In the genomic region with DNA sequence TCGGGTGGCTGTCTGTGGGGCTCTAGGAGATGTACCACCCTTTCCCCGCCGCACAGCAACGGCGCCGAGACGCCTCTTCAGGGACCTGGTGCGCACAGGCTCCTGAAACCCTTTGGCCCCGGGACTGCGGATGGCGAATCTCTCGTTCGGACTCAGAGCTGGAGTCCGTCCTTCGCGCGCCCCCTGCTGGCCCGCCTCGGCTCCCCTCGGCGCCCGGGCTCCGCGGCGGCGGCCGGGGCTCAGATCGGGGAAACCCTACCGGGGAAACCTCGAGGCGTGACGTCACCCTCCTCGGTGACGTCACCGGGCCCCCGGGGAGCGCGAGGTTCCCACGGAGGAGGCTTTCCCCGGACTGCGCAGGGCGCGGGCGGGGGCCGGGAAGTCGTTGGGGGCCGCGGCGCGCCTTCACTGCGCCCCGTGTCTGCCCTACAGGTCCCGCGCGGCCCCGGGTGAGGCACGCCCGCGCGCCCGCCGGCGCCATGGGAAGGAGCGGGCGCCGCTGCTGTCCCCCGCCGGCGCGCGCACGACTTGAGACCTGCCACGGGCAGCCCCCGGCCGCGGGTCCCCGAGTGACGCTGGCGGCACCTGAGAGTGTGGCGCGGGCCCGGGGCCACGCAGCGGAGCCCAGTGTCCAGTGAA, we compare ENCODE assay signal across 8 cellular contexts. TPM values are rescaled to one million over a fixed set of nuclear protein-coding genes. Genes with fewer than 3 reads are reported as not detected.
DNase-seq lines count a peak whose midpoint lies in the region; ATAC-seq and TF ChIP-seq lines count a peak whose summit lies in the region.

No MANE protein-coding gene starts in this region.

- peaks cover 13 to 28% (median 27%) of the 10 kb centered on the region in 11 experiments; a peak in 21 of 22 replicates for H3K36me3 ChIP-seq in BLaER1 treated with 17β-estradiol and CSF1 and Interleukin-3, amounts not matched to agents 10 nM and 100 nM

- H3K27me3 Mint-ChIP-seq in activated CD4-positive, alpha-beta memory T cell treated with anti-CD3 and anti-CD28 coated beads for 36 hours, result no peaks in the 10 kb centered on the region

- POLR2A ChIA-PET in activated CD4-positive, alpha-beta memory T cell treated with anti-CD3 and anti-CD28 coated beads for 36 hours (lab: Charles Lee), result interaction anchor here (0.6 to 5.2 kb wide), 15 partner anchors 9 to 97 kb away, joined by 3 to 54 read pairs (median 6); a partner anchor contains a TSS

- peaks cover 24 to 86% (median 73%) of the 10 kb centered on the region in 10 experiments for H3K4me1 ChIP-seq in BLaER1 treated with 17β-estradiol and CSF1 and Interleukin-3, amounts not matched to agents 10 nM and 100 nM

- TF ChIP-seq CTCF in dorsolateral prefrontal cortex (IDR thresholded peaks at IDR 0.05 in 54 of 56, conservative IDR thresholded peaks at IDR 0.05 in 2 of 56; ENCODE audit: low read depth in 1 of 56, partially characterized antibody in 56 of 56) (peak; percentile 53 to 98 (median 92)), lower leg skin (IDR thresholded peaks at IDR 0.05) (no peak)

- intact Hi-C loops in activated CD4-positive, alpha-beta memory T cell treated with anti-CD3 and anti-CD28 coated beads for 36 hours (cut with micrococcal nuclease), result loop anchor here (1.0 kb wide), 5 partner anchors 25 to 64 kb away; a partner anchor contains a TSS
- intact Hi-C loops in dorsolateral prefrontal cortex (cut with DNase I) (loop anchor here (1.0 to 2.0 kb wide), 4 partner anchors 49 to 64 kb away; no protein-coding TSS in a partner anchor), lower leg skin (cut with DNase I; ENCODE audit: low total_unique reads) (loop anchor here (2.0 to 10.0 kb wide), 2 partner anchors 50 to 140 kb away; a partner anchor contains a TSS)

- DNase-seq in GM19238 (ENCODE audit: insufficient read length, low spot score), result peak; percentile 99
- DNase-seq in NCI-H526 treated with DMSO at 0.1 percent for 48 hours (lab: John Stamatoyannopoulos, UW), result peak; percentile 74
- DNase-seq in activated CD4-positive, alpha-beta memory T cell treated with anti-CD3 and anti-CD28 coated beads for 36 hours, result peak; percentile 95
- peak; percentile 77 to 91 (median 88) for DNase-seq in dorsolateral prefrontal cortex
- peak; percentile 88 to 98 for DNase-seq in lower leg skin (ENCODE audit: low spot score in 2 of 2)
- DNase-seq in stimulated activated CD4-positive, alpha-beta T cell treated with anti-CD3 and anti-CD28 coated beads, Interleukin-4, amount 100 ng/mL, for 4 hours, result peak; percentile 91 to 96

- H3K4me1 Mint-ChIP-seq in activated CD4-positive, alpha-beta memory T cell treated with anti-CD3 and anti-CD28 coated beads for 36 hours (ENCODE audit: low read depth), result peaks cover 11% of the 10 kb centered on the region

- H3K27ac Mint-ChIP-seq in activated CD4-positive, alpha-beta memory T cell treated with anti-CD3 and anti-CD28 coated beads for 36 hours, result peak overlapping the region; percentile 66

- no peak for TF ChIP-seq POLR2A in lower leg skin (IDR thresholded peaks at IDR 0.05)

- H3K4me3 ChIP-seq in BLaER1 treated with 17β-estradiol and CSF1 and Interleukin-3, amounts not matched to agents 10 nM and 100 nM, result peak overlapping the region; percentile 62 to 82 (median 68)
- H3K4me3 ChIP-seq in dorsolateral prefrontal cortex (peak overlapping the region; percentile 40 to 73 (median 63)), lower leg skin (ENCODE audit: low read depth, poor library complexity, severe bottlenecking) (peak overlapping the region; percentile 24)

- peak; percentile 52 for ATAC-seq in HG03432 (IDR thresholded peaks at IDR 0.05; ENCODE audit: unreplicated experiment)

- H4K20me1 ChIP-seq in BLaER1 treated with 17β-estradiol and CSF1 and Interleukin-3, amounts not matched to agents 10 nM and 100 nM, result peaks cover 5 to 76% (median 60%) of the 10 kb centered on the region in 11 experiments; a peak in 21 of 22 replicates

- CTCF ChIA-PET in activated CD4-positive, alpha-beta memory T cell treated with anti-CD3 and anti-CD28 coated beads for 36 hours (lab: Charles Lee), result interaction anchor here (0.6 to 29.1 kb wide), 38 partner anchors 9 to 500 kb away, joined by 3 to 624 read pairs (median 9); a partner anchor contains a TSS

- peak overlapping the region; percentile 95 to 100 (median 99) for H3K4me2 ChIP-seq in BLaER1 treated with 17β-estradiol and CSF1 and Interleukin-3, amounts not matched to agents 10 nM and 100 nM

- H3K36me3 Mint-ChIP-seq in activated CD4-positive, alpha-beta memory T cell treated with anti-CD3 and anti-CD28 coated beads for 36 hours, result no peaks in the 10 kb centered on the region

- H3K9me3 ChIP-seq in BLaER1 treated with 17β-estradiol and CSF1 and Interleukin-3, amounts not matched to agents 10 nM and 100 nM (replicated peaks in 1 of 11), result no peaks in the 10 kb centered on the region

- 0% methylated on average over 1 to 69 of the region's 84 CpGs for WGBS in lower leg skin, 2 donors

- peak overlapping the region in 10 of 11 experiments; percentile 63 to 87 (median 74); a peak in 20 of 22 replicates for H3K27ac ChIP-seq in BLaER1 treated with 17β-estradiol and CSF1 and Interleukin-3, amounts not matched to agents 10 nM and 100 nM
- H3K27ac ChIP-seq in dorsolateral prefrontal cortex, result peak overlapping the region in 55 of 59 donors; percentile 47 to 92 (median 79)

- no peaks in the 10 kb centered on the region for H3K9me3 Mint-ChIP-seq in activated CD4-positive, alpha-beta memory T cell treated with anti-CD3 and anti-CD28 coated beads for 36 hours

- H3K27me3 ChIP-seq in BLaER1 treated with 17β-estradiol and CSF1 and Interleukin-3, amounts not matched to agents 10 nM and 100 nM, result 0 out of 22 replicates have a peak, but pooled peaks cover 0 to 9% (median 0%) of the 10 kb centered on the region in 11 experiments
- H3K27me3 ChIP-seq in dorsolateral prefrontal cortex, result no peaks in the 10 kb centered on the region

- peak overlapping the region; percentile 63 to 86 (median 75) for H3K9ac ChIP-seq in BLaER1 treated with 17β-estradiol and CSF1 and Interleukin-3, amounts not matched to agents 10 nM and 100 nM

- H3K4me3 Mint-ChIP-seq in activated CD4-positive, alpha-beta memory T cell treated with anti-CD3 and anti-CD28 coated beads for 36 hours, result peak overlapping the region; percentile 78

RNA-seq across cellular contexts. Expression of a gene that starts 7.9 kb away (rescaled TPM):
- total RNA-seq in activated CD4-positive, alpha-beta memory T cell treated with anti-CD3 and anti-CD28 coated beads for 36 hours, result 10 to 100 TPM; 13.3 to 13.6 TPM
- total RNA-seq in dorsolateral prefrontal cortex, result 10 to 100 TPM in 119 of 120 experiments, 1 to 10 TPM in 1; 8.4 to 26.6 (median 16.7) TPM
- 10 to 100 TPM in 1 of 4 donors, 1 to 10 TPM in 3; 5.4 to 10.2 (median 8.0) TPM for total RNA-seq in lower leg skin

RNA-seq across cellular contexts. Expression of a gene that starts 18.9 kb away (rescaled TPM):
- total RNA-seq in activated CD4-positive, alpha-beta memory T cell treated with anti-CD3 and anti-CD28 coated beads for 36 hours, result 10 to 100 TPM; 12.1 to 15.9 TPM
- 100 to 1,000 TPM in 63 of 120 experiments, 10 to 100 TPM in 57; 46.8 to 130 (median 101) TPM for total RNA-seq in dorsolateral prefrontal cortex
- 10 to 100 TPM; 14.0 to 65.5 (median 27.6) TPM for total RNA-seq in lower leg skin

RNA-seq across cellular contexts. Expression of a gene that starts 28.0 kb away (rescaled TPM):
- total RNA-seq in activated CD4-positive, alpha-beta memory T cell treated with anti-CD3 and anti-CD28 coated beads for 36 hours, result 100 to 1,000 TPM; 177 to 178 TPM
- total RNA-seq in dorsolateral prefrontal cortex (10 to 100 TPM; 25.6 to 45.9 (median 34.0) TPM), lower leg skin (10 to 100 TPM; 29.5 to 56.7 (median 38.1) TPM)

RNA-seq across cellular contexts. Expression of a gene that starts 42.9 kb away (rescaled TPM):
- 10 to 100 TPM; 50.2 to 56.6 TPM for total RNA-seq in activated CD4-positive, alpha-beta memory T cell treated with anti-CD3 and anti-CD28 coated beads for 36 hours
- total RNA-seq in dorsolateral prefrontal cortex (10 to 100 TPM; 12.0 to 88.0 (median 35.5) TPM), lower leg skin (10 to 100 TPM; 11.8 to 31.7 (median 23.5) TPM)

RNA-seq across cellular contexts. Expression of a gene that starts 45.2 kb away (rescaled TPM):
- 1 to 10 TPM; 5.1 to 5.9 TPM for total RNA-seq in activated CD4-positive, alpha-beta memory T cell treated with anti-CD3 and anti-CD28 coated beads for 36 hours
- total RNA-seq in dorsolateral prefrontal cortex, result 10 to 100 TPM in 15 of 120 experiments, 1 to 10 TPM in 105; 1.8 to 14.5 (median 7.5) TPM
- 10 to 100 TPM in 2 of 4 donors, 1 to 10 TPM in 2; 1.9 to 14.5 (median 10.1) TPM for total RNA-seq in lower leg skin

Comparison
In these comparisons a context has a peak if more than half of its experiments do, and no peak if none do; other contexts are left out.
1. Peak in every context shown above with its lines: DNase-seq, ATAC-seq, H3K4me3 ChIP-seq and H3K27ac ChIP-seq.
2. CTCF ChIP-seq: peak in dorsolateral prefrontal cortex (56 of 56); none in lower leg skin (0 of 3).